1 cellular context compared by ENCODE assay signal in genomic region chr4:54449999-54450398, GRCh38.
TF ChIP-seq lines count a peak whose summit lies in the region.

No MANE protein-coding gene starts in this region.

TF ChIP-seq in K562, 482 proteins besides CTCF, POLR2A, EP300 and RAD21 (continued from another document):
- TF ChIP-seq CREB3 (tag; conservative IDR thresholded peaks at IDR 0.05; ENCODE audit: low read depth) = no peak
- TF ChIP-seq HINFP (tag; conservative IDR thresholded peaks at IDR 0.05; ENCODE audit: low read depth) = no peak
- no peak for TF ChIP-seq SMARCA5 (IDR thresholded peaks at IDR 0.05)
